In genomic region chr17:17830269-17830567, GRCh38 we compare ENCODE assay signal across 1 cellular context.
TF ChIP-seq lines count a peak whose summit lies in the region.

No MANE protein-coding gene starts in this region.

TF ChIP-seq in HCT116, 20 proteins besides CTCF, POLR2A, EP300 and RAD21 (continued from another document):
- TF ChIP-seq ZBTB33 (IDR thresholded peaks at IDR 0.05; ENCODE audit: extremely low read depth, insufficient replicate concordance, low read length) (no peak), ZNF274 (IDR thresholded peaks at IDR 0.05; ENCODE audit: low read depth, low read length) (no peak), MAX (IDR thresholded peaks at IDR 0.05) (no peak), CEBPB (IDR thresholded peaks at IDR 0.05; ENCODE audit: low read depth) (no peak)
